27 cellular contexts compared by ENCODE assay signal in genomic region chr5:12125895-12126294, GRCh38.
"Had no signal": no experiment of that assay in that cellular context is flagged by ENCODE, and none has a peak within 500 bp of the region (broad histone marks: within the 10 kb centered on the region; RNA-seq: fewer than 3 reads in every experiment).

No MANE protein-coding gene starts in this region.

- H3K27me3 ChIP-seq: MG63, Peyer's patch, SJSA1 had no signal

- ATAC-seq: HepG2, Right ventricle myocardium inferior, T-cell had no signal

- DNase-seq: IMR-90; Karpas-422; KG1; MG63; NCI-H1092; NCI-H1105 treated with DMSO at 0.1 percent for 48 hours; NCI-H1417 treated with DMSO at 0.1 percent for 48 hours; NCI-H146; NCI-H1694 treated with DMSO at 0.1 percent for 48 hours; NCI-H1930; NCI-H2081 treated with DMSO at 0.1 percent for 48 hours; NCI-H2171 treated with DMSO at 0.1 percent for 48 hours; NCI-H345; NCI-H446 treated with DMSO at 0.1 percent for 48 hours; NCI-H510A treated with DMSO at 0.1 percent for 48 hours; NCI-H526; NCI-H774; NK-92 treated with Interleukin-12 subunit alpha and Interleukin-12 subunit beta, amount 100 ng/mL, for 24 hours; OCI-M1; Peyer's patch; SK-N-SH; SW 1271; T-cell had no signal

- H3K36me3 ChIP-seq: MG63, Peyer's patch, SJSA1 had no signal

- H3K4me2 ChIP-seq: PC-9, SK-N-SH had no signal

- H3K4me1 ChIP-seq: Peyer's patch, SJSA1 had no signal

- H2AFZ ChIP-seq: PC-9 had no signal

- H3K9ac ChIP-seq: SK-N-SH had no signal

- H3K4me3 ChIP-seq: MG63, PC-9, Peyer's patch, SJSA1 had no signal

- H3K9me2 ChIP-seq: SK-N-SH had no signal

- FAIRE-seq: HepG2 had no signal

- H3K9me3 ChIP-seq: MG63, Peyer's patch, SJSA1, SK-N-SH had no signal

- H3K27ac ChIP-seq: PC-9, Peyer's patch, SJSA1 had no signal
